Comparison of ENCODE assay signal across 1 cellular context in the genomic region with DNA sequence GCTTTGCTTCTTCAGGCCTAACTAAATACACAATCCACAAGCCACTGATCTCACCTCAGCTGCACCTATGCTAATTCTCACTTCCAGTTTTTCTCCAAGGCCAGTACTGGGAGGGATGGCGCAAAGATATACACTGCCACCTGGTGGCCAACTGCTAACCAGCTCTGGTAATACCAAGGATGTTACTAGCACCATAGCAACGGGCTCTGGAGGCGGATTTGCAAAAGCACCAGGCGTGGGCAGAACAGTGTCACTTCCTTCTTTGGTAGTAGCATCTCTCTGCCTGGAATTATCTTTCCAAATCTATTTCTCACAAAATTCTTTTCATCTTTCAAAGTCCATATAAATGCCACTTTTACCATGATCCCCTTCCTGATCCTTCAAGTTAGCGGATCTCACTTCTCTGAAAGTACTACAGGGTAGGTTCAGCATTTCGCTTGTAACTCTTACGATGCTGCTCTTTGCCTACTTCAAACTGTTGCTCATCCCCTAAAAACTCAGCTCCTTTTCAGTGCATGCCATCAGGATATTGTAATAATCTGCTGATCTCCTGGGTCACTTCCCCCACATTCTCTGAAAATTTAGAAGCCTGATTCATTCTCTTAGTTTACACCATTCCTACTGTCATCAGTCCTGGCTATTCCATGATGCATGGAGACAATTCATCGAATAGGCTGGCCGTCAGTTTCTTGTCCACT.
TF ChIP-seq lines count a peak whose summit lies in the region.

No MANE protein-coding gene starts in this region.

TF ChIP-seq in K562, 482 proteins besides CTCF, POLR2A, EP300 and RAD21 (continued from another document):
- TF ChIP-seq, protein P1, sequence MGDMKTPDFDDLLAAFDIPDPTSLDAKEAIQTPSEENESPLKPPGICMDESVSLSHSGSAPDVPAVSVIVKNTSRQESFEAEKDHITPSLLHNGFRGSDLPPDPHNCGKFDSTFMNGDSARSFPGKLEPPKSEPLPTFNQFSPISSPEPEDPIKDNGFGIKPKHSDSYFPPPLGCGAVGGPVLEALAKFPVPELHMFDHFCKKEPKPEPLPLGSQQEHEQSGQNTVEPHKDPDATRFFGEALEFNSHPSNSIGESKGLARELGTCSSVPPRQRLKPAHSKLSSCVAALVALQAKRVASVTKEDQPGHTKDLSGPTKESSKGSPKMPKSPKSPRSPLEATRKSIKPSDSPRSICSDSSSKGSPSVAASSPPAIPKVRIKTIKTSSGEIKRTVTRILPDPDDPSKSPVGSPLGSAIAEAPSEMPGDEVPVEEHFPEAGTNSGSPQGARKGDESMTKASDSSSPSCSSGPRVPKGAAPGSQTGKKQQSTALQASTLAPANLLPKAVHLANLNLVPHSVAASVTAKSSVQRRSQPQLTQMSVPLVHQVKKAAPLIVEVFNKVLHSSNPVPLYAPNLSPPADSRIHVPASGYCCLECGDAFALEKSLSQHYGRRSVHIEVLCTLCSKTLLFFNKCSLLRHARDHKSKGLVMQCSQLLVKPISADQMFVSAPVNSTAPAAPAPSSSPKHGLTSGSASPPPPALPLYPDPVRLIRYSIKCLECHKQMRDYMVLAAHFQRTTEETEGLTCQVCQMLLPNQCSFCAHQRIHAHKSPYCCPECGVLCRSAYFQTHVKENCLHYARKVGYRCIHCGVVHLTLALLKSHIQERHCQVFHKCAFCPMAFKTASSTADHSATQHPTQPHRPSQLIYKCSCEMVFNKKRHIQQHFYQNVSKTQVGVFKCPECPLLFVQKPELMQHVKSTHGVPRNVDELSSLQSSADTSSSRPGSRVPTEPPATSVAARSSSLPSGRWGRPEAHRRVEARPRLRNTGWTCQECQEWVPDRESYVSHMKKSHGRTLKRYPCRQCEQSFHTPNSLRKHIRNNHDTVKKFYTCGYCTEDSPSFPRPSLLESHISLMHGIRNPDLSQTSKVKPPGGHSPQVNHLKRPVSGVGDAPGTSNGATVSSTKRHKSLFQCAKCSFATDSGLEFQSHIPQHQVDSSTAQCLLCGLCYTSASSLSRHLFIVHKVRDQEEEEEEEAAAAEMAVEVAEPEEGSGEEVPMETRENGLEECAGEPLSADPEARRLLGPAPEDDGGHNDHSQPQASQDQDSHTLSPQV (IDR thresholded peaks at IDR 0.05): no peak
- no peak for TF ChIP-seq ARNT (IDR thresholded peaks at IDR 0.05)
- TF ChIP-seq KDM1A (IDR thresholded peaks at IDR 0.05): peak; percentile 7 to 51; a peak in 1 of 4 replicates
- TF ChIP-seq ZNF239 (CRISPR knock-in tag; IDR thresholded peaks at IDR 0.05): no peak
- peak; percentile 84 for TF ChIP-seq SMC3 (conservative IDR thresholded peaks at IDR 0.05; ENCODE audit: insufficient read depth, low read depth, low read length)
- no peak for TF ChIP-seq MCM5 (IDR thresholded peaks at IDR 0.05; ENCODE audit: low read depth)
- TF ChIP-seq BMI1 (IDR thresholded peaks at IDR 0.05; ENCODE audit: low read length): peak; percentile 60; the same call in 1 of the 2 replicates
- peak; percentile 17 to 92; a peak in 2 of 4 replicates for TF ChIP-seq RCOR1 (IDR thresholded peaks at IDR 0.05; ENCODE audit: borderline replicate concordance in 1 of 2, low read depth in 2 of 2, low read length in 2 of 2)
- no peak for TF ChIP-seq SRSF9 (IDR thresholded peaks at IDR 0.05; ENCODE audit: borderline replicate concordance, low read depth, low read length)
- TF ChIP-seq SREBF2 (CRISPR knock-in tag; IDR thresholded peaks at IDR 0.05): no peak
- TF ChIP-seq GATAD2A (IDR thresholded peaks at IDR 0.05): no peak
- TF ChIP-seq HMGXB4 (CRISPR knock-in tag; IDR thresholded peaks at IDR 0.05): no peak
- TF ChIP-seq POLR2B (IDR thresholded peaks at IDR 0.05; ENCODE audit: low read depth, partially characterized antibody): no peak
- TF ChIP-seq, protein P2, sequence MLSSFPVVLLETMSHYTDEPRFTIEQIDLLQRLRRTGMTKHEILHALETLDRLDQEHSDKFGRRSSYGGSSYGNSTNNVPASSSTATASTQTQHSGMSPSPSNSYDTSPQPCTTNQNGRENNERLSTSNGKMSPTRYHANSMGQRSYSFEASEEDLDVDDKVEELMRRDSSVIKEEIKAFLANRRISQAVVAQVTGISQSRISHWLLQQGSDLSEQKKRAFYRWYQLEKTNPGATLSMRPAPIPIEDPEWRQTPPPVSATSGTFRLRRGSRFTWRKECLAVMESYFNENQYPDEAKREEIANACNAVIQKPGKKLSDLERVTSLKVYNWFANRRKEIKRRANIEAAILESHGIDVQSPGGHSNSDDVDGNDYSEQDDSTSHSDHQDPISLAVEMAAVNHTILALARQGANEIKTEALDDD (IDR thresholded peaks at IDR 0.05): peak; percentile 43; the same call in 1 of the 2 replicates
- TF ChIP-seq IRF2 (CRISPR knock-in tag; IDR thresholded peaks at IDR 0.05): no peak
- TF ChIP-seq SETDB1 (IDR thresholded peaks at IDR 0.05; ENCODE audit: low read length): no peak
- no peak for TF ChIP-seq WHSC1 (IDR thresholded peaks at IDR 0.05; ENCODE audit: low read length)
- TF ChIP-seq, protein P3, sequence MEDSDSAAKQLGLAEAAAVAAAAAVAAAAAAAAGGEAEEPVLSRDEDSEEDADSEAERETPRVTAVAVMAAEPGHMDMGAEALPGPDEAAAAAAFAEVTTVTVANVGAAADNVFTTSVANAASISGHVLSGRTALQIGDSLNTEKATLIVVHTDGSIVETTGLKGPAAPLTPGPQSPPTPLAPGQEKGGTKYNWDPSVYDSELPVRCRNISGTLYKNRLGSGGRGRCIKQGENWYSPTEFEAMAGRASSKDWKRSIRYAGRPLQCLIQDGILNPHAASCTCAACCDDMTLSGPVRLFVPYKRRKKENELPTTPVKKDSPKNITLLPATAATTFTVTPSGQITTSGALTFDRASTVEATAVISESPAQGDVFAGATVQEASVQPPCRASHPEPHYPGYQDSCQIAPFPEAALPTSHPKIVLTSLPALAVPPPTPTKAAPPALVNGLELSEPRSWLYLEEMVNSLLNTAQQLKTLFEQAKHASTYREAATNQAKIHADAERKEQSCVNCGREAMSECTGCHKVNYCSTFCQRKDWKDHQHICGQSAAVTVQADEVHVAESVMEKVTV (CRISPR knock-in tag; IDR thresholded peaks at IDR 0.05): peak; percentile 87
- TF ChIP-seq GABPA (tag; conservative IDR thresholded peaks at IDR 0.05; ENCODE audit: low read depth): 0 out of 2 replicates have a peak, but pooled peaks have one; percentile 30
- TF ChIP-seq PCBP1 (IDR thresholded peaks at IDR 0.05; ENCODE audit: low read depth, low read length, poor library complexity, severe bottlenecking): no peak
- peak; percentile 88 for TF ChIP-seq CC2D1A (IDR thresholded peaks at IDR 0.05)
- TF ChIP-seq ZNF184 (CRISPR knock-in tag; IDR thresholded peaks at IDR 0.05): no peak
- TF ChIP-seq CLOCK (CRISPR knock-in tag; IDR thresholded peaks at IDR 0.05; ENCODE audit: borderline replicate concordance): no peak
- 0 out of 2 replicates have a peak, but pooled peaks have one; percentile 19 for TF ChIP-seq CREM (IDR thresholded peaks at IDR 0.05; ENCODE audit: low read depth)
- no peak for TF ChIP-seq KDM4B (IDR thresholded peaks at IDR 0.05; ENCODE audit: borderline replicate concordance in 2 of 2, low read depth in 1 of 2)
- TF ChIP-seq ARHGAP35 (IDR thresholded peaks at IDR 0.05; ENCODE audit: partially characterized antibody): no peak
- TF ChIP-seq TFE3 (CRISPR knock-in tag; IDR thresholded peaks at IDR 0.05): no peak
- TF ChIP-seq CAMTA2 (CRISPR knock-in tag; conservative IDR thresholded peaks at IDR 0.05): no peak
- TF ChIP-seq, protein P4, sequence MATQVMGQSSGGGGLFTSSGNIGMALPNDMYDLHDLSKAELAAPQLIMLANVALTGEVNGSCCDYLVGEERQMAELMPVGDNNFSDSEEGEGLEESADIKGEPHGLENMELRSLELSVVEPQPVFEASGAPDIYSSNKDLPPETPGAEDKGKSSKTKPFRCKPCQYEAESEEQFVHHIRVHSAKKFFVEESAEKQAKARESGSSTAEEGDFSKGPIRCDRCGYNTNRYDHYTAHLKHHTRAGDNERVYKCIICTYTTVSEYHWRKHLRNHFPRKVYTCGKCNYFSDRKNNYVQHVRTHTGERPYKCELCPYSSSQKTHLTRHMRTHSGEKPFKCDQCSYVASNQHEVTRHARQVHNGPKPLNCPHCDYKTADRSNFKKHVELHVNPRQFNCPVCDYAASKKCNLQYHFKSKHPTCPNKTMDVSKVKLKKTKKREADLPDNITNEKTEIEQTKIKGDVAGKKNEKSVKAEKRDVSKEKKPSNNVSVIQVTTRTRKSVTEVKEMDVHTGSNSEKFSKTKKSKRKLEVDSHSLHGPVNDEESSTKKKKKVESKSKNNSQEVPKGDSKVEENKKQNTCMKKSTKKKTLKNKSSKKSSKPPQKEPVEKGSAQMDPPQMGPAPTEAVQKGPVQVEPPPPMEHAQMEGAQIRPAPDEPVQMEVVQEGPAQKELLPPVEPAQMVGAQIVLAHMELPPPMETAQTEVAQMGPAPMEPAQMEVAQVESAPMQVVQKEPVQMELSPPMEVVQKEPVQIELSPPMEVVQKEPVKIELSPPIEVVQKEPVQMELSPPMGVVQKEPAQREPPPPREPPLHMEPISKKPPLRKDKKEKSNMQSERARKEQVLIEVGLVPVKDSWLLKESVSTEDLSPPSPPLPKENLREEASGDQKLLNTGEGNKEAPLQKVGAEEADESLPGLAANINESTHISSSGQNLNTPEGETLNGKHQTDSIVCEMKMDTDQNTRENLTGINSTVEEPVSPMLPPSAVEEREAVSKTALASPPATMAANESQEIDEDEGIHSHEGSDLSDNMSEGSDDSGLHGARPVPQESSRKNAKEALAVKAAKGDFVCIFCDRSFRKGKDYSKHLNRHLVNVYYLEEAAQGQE (CRISPR knock-in tag; IDR thresholded peaks at IDR 0.05; ENCODE audit: low read depth): no peak
- no peak for TF ChIP-seq STAT5A (IDR thresholded peaks at IDR 0.05; ENCODE audit: borderline replicate concordance, low read length)
- TF ChIP-seq ELF4 (CRISPR knock-in tag; IDR thresholded peaks at IDR 0.05): no peak
TF ChIP-seq in K562: peak in this region for 25.
